In genomic region chr9:133991211-133991921, GRCh38 we compare ENCODE assay signal across 2 cellular contexts.
A peak's percentile ranks its signal among the peaks of the same experiment; 100 is the strongest.
TF ChIP-seq lines count a peak whose summit lies in the region.

No MANE protein-coding gene starts in this region.

TF ChIP-seq in GM12878, 131 proteins besides CTCF, POLR2A, EP300 and RAD21:
- TF ChIP-seq DPF2 (IDR thresholded peaks at IDR 0.05) (no peak), BHLHE40 (IDR thresholded peaks at IDR 0.05; ENCODE audit: borderline replicate concordance in 1 of 2, low read depth in 2 of 2, low read length in 1 of 2) (peak in 1 of 2 experiments; percentile 31; a peak in 1 of 4 replicates), RBBP5 (conservative IDR thresholded peaks at IDR 0.05) (no peak), BACH1 (IDR thresholded peaks at IDR 0.05; ENCODE audit: borderline replicate concordance) (peak; percentile 50; the same call in 1 of the 2 replicates), TCF3 (IDR thresholded peaks at IDR 0.05; ENCODE audit: borderline replicate concordance, insufficient read depth, low read depth, low read length) (no peak), BRCA1 (IDR thresholded peaks at IDR 0.05; ENCODE audit: low read depth, low read length) (no peak), KLF5 (IDR thresholded peaks at IDR 0.05; ENCODE audit: partially characterized antibody) (no peak), CBX3 (IDR thresholded peaks at IDR 0.05; ENCODE audit: borderline replicate concordance, low read depth) (no peak), PAX8 (IDR thresholded peaks at IDR 0.05) (no peak)

TF ChIP-seq in GM12891, 5 proteins besides CTCF, POLR2A, EP300 and RAD21:
- no peak for TF ChIP-seq TAF1 (IDR thresholded peaks at IDR 0.05; ENCODE audit: low read depth, low read length)
